In genomic region chr13:42272115-42272756, GRCh38 we compare ENCODE assay signal across 8 cellular contexts. TPM values are rescaled to one million over a fixed set of nuclear protein-coding genes. Genes with fewer than 3 reads are reported as not detected.
DNase-seq lines count a peak whose midpoint lies in the region; ATAC-seq and TF ChIP-seq lines count a peak whose summit lies in the region.

AKAP11 (plus strand) TSS chr13:42272152; CDS start chr13:42286349, 14,197 bp downstream.

- H3K4me2 ChIP-seq in PC-3 (ENCODE audit: low read length) = peak within 1 kb of the TSS; percentile 77

- peaks cover 32% of the 10 kb centered on the region for H3K79me2 ChIP-seq in PC-3 (ENCODE audit: low read length)

- H3F3A ChIP-seq in PC-3 (ENCODE audit: low read length, unreplicated experiment) = no peaks in the 10 kb centered on the region

- H3K36me3 ChIP-seq in PC-3 (ENCODE audit: low read depth, low read length) (no peaks in the 10 kb centered on the region), neutrophil (no peaks in the 10 kb centered on the region)

- H3K4me1 ChIP-seq in PC-3 (ENCODE audit: insufficient read depth, low read length) (peaks cover 12% of the 10 kb centered on the region; the same call in 1 of the 2 replicates), neutrophil (ENCODE audit: control insufficient read depth in 1 of 2, insufficient read depth in 1 of 2, low read depth in 1 of 2, low read length in 1 of 2) (peaks cover 8 to 19% of the 10 kb centered on the region in 2 experiments)

- BruUV-seq in PC-3 (replicated peaks; lab: Mats Ljungman, UMichigan) = no TSS peak

- no peaks in the 10 kb centered on the region for H4K20me1 ChIP-seq in PC-3 (ENCODE audit: low read length)

- intact Hi-C loops in PC-3 (cut with micrococcal nuclease) = no loop called here

- peak within 1 kb of the TSS; percentile 93 for H3K9ac ChIP-seq in PC-3 (ENCODE audit: low read length)

- H3K9me2 ChIP-seq in PC-3 (replicated peaks; ENCODE audit: low read length) = no peaks in the 10 kb centered on the region

- no peaks in the 10 kb centered on the region for H3K9me3 ChIP-seq in PC-3 (ENCODE audit: low read length)
- H3K9me3 ChIP-seq in neutrophil = no peaks in the 10 kb centered on the region

- TF ChIP-seq CTCF in PC-3 (conservative IDR thresholded peaks at IDR 0.05; ENCODE audit: low read depth, low read length) (no peak), neutrophil (IDR thresholded peaks at IDR 0.05) (no peak)

- CTCF ChIA-PET in PC-3 (lab: Charles Lee) = interaction anchor here (0.6 kb wide), 1 partner anchor 307 kb away, joined by 3 read pairs; no protein-coding TSS in a partner anchor

- POLR2A ChIA-PET in PC-3 (lab: Charles Lee; ENCODE audit: unreplicated experiment) = no interaction called here

- peak within 1 kb of the TSS; percentile 99 for H2AFZ ChIP-seq in PC-3 (ENCODE audit: low read length)

- H3K27ac ChIP-seq in PC-3 (ENCODE audit: low read length) (peak within 1 kb of the TSS; percentile 9; the same call in 1 of the 2 replicates), neutrophil (peak within 1 kb of the TSS; percentile 73), temporal lobe (ENCODE audit: low read depth, low read length) (peak within 1 kb of the TSS; percentile 88)

- H3K4me3 ChIP-seq in PC-3 (ENCODE audit: low read length) = peak within 1 kb of the TSS; percentile 95
- peak within 1 kb of the TSS; percentile 73 to 89 for H3K4me3 ChIP-seq in neutrophil (ENCODE audit: low read depth in 1 of 2, low read length in 1 of 2)

- peak; percentile 14 for ATAC-seq in GM18861 (IDR thresholded peaks at IDR 0.05; ENCODE audit: unreplicated experiment)
- ATAC-seq in HG03097 (IDR thresholded peaks at IDR 0.05; ENCODE audit: low FRiP score, unreplicated experiment) = peak; percentile 16
- peak; percentile 66 for ATAC-seq in PC-3

- H3K27me3 ChIP-seq in PC-3 (ENCODE audit: low read length) = no peaks in the 10 kb centered on the region
- H3K27me3 ChIP-seq in neutrophil = no peaks in the 10 kb centered on the region

- DNase-seq in AG08395 (ENCODE audit: low spot score) (peak; percentile 36), PC-3 (peak; percentile 18), foreskin melanocyte (peak; percentile 29)
- peak; percentile 83 for DNase-seq in activated effector memory CD4-positive, alpha-beta T cell treated with anti-CD3 and anti-CD28 coated beads, Interleukin-2, amount 50 U/mL, for 16 hours

RNA-seq across cellular contexts. Expression of gene AKAP11, which starts in this region (rescaled TPM):
- 5.2 and 7.2 TPM in 2 replicates for total RNA-seq in PC-3 (2014; rRNA removed)
- total RNA-seq in temporal lobe = 95.1 TPM

Comparison
In these comparisons a context has a peak if more than half of its experiments do, and no peak if none do; other contexts are left out.
1. Peak in every context shown above with its lines: DNase-seq, ATAC-seq, H3K4me3 ChIP-seq and H3K27ac ChIP-seq.
2. RNA of gene AKAP11 (total RNA-seq): 95.1 TPM in temporal lobe (single experiment); 5.2 to 7.2 TPM in PC-3; every median in the first group is over 10 times any median in the second.
3. DNase-seq: peak in every context shown above with its lines; median percentile 83 in activated effector memory CD4-positive, alpha-beta T cell treated with anti-CD3 and anti-CD28 coated beads, Interleukin-2, amount 50 U/mL, for 16 hours; 36 in AG08395; 29 in foreskin melanocyte; 18 in PC-3.
4. ATAC-seq: peak in every context shown above with its lines; median percentile 66 in PC-3; 16 in HG03097; 14 in GM18861.
5. H3K27ac ChIP-seq: peak in every context shown above with its lines; median percentile 88 in temporal lobe; 73 in neutrophil; 9 in PC-3.